In genomic region chrX:23503835-23504539, GRCh38 we compare ENCODE assay signal across 8 cellular contexts.
DNase-seq lines count a peak whose midpoint lies in the region; ATAC-seq and TF ChIP-seq lines count a peak whose summit lies in the region.

No MANE protein-coding gene starts in this region.

- no peak overlapping the region for H4K5ac ChIP-seq in mesendoderm (ENCODE audit: low read length)

- no peak for TF ChIP-seq CTCF in cardiac fibroblast (IDR thresholded peaks at IDR 0.05; ENCODE audit: low read depth, low read length)

- H2BK15ac ChIP-seq in mesendoderm (replicated peaks; ENCODE audit: low read depth) = no peak overlapping the region

- no peak overlapping the region for H2BK5ac ChIP-seq in mesendoderm (ENCODE audit: low read length)

- no peak overlapping the region for H3K9ac ChIP-seq in mesendoderm (ENCODE audit: low read length)

- H3K56ac ChIP-seq in mesendoderm (ENCODE audit: low read length) = no peak overlapping the region

- no peak overlapping the region for H3K4me2 ChIP-seq in mesendoderm (ENCODE audit: low read length)

- no peaks in the 10 kb centered on the region for H3K79me1 ChIP-seq in mesendoderm (ENCODE audit: low read length)

- peak; percentile 82 for DNase-seq in DMS 273 treated with DMSO at 0.1 percent for 48 hours (lab: John Stamatoyannopoulos, UW)
- DNase-seq in NCI-H2107 treated with DMSO at 0.1 percent for 48 hours (lab: John Stamatoyannopoulos, UW; ENCODE audit: unreplicated experiment) = peak; percentile 47
- peak; percentile 74 to 89 for DNase-seq in cardiac fibroblast (ENCODE audit: low read depth in 2 of 2)
- peak; percentile 82 for DNase-seq in mesendoderm
- no peak for DNase-seq in medulla oblongata (ENCODE audit: extremely low spot score)

- H3K4ac ChIP-seq in mesendoderm (ENCODE audit: low read depth, low read length) = no peak overlapping the region

- no peak overlapping the region for H4K8ac ChIP-seq in mesendoderm (ENCODE audit: low read depth, low read length)

- H3K18ac ChIP-seq in mesendoderm (ENCODE audit: low read length) = no peak overlapping the region

- H3K27me3 ChIP-seq in mesendoderm (ENCODE audit: insufficient read depth, low read length, poor library complexity) = no peaks in the 10 kb centered on the region

- H3K23ac ChIP-seq in mesendoderm (ENCODE audit: low read length) = no peak overlapping the region

- H3K4me1 ChIP-seq in mesendoderm (ENCODE audit: control insufficient read depth, low read depth, low read length) = no peaks in the 10 kb centered on the region

- no peaks in the 10 kb centered on the region for H3K79me2 ChIP-seq in mesendoderm (ENCODE audit: control insufficient read depth, insufficient read depth, low read length)

- H2AK5ac ChIP-seq in mesendoderm (ENCODE audit: low read length) = no peak overlapping the region

- H3K36me3 ChIP-seq in mesendoderm (ENCODE audit: control insufficient read depth, insufficient read depth, low read length) = no peaks in the 10 kb centered on the region

- no peak overlapping the region for H2BK120ac ChIP-seq in mesendoderm (ENCODE audit: low read depth, low read length)

- ATAC-seq in HG02870 (IDR thresholded peaks at IDR 0.05; ENCODE audit: unreplicated experiment) (no peak), GM21825 (IDR thresholded peaks at IDR 0.05; ENCODE audit: unreplicated experiment) (no peak), HG02763 (IDR thresholded peaks at IDR 0.05; ENCODE audit: unreplicated experiment) (no peak)

- no peak overlapping the region for H3K4me3 ChIP-seq in cardiac fibroblast (replicated peaks in 1 of 2; ENCODE audit: low read depth in 2 of 2, low read length in 2 of 2)
- H3K4me3 ChIP-seq in mesendoderm (ENCODE audit: low read length) = no peak overlapping the region

- WGBS in mesendoderm (ENCODE audit: extremely low coverage, insufficient coverage, low lambda C conversion rate) = no CpG with 5 or more reads among the region's 8 CpGs

- H3K27ac ChIP-seq in mesendoderm (ENCODE audit: low read depth, low read length) = no peak overlapping the region
